Comparison of ENCODE assay signal across 11 cellular contexts in genomic region chr2:216205486-216205885, GRCh38.
DNase-seq lines count a peak whose midpoint lies in the region; ATAC-seq lines count a peak whose summit lies in the region.
"Had no signal": no experiment of that assay in that cellular context is flagged by ENCODE, and none has a peak within 500 bp of the region (broad histone marks: within the 10 kb centered on the region; RNA-seq: fewer than 3 reads in every experiment).

No MANE protein-coding gene starts in this region.

- H3K4me3 Mint-ChIP-seq in stimulated activated naive CD8-positive, alpha-beta T cell treated with anti-CD3 and anti-CD28 coated beads, Interleukin-15, amount 100 ng/mL, for 72 hours = peak overlapping the region in 1 of 2 donors; percentile 42
- H3K4me3 Mint-ChIP-seq: endodermal cell had no signal

- peak overlapping the region; percentile 64 to 91 for H3K27ac Mint-ChIP-seq in stimulated activated naive CD8-positive, alpha-beta T cell treated with anti-CD3 and anti-CD28 coated beads, Interleukin-15, amount 100 ng/mL, for 72 hours
- H3K27ac Mint-ChIP-seq: endodermal cell had no signal

- 92% methylated on average over 1 of the region's 1 CpG for WGBS in right cardiac atrium

- H3K4me1 ChIP-seq in right cardiac atrium (ENCODE audit: control insufficient read depth, insufficient read depth, low read length) = peaks cover 4% of the 10 kb centered on the region

- H3K9me3 Mint-ChIP-seq in stimulated activated naive CD8-positive, alpha-beta T cell treated with anti-CD3 and anti-CD28 coated beads, Interleukin-15, amount 100 ng/mL, for 72 hours = no peaks in the 10 kb centered on the region
- H3K9me3 Mint-ChIP-seq: endodermal cell had no signal

- no peaks in the 10 kb centered on the region for H3K27me3 Mint-ChIP-seq in stimulated activated naive CD8-positive, alpha-beta T cell treated with anti-CD3 and anti-CD28 coated beads, Interleukin-15, amount 100 ng/mL, for 72 hours

- H3K27ac ChIP-seq in right cardiac atrium (ENCODE audit: low read length) (no peak overlapping the region), caudate nucleus (ENCODE audit: low read depth, low read length) (no peak overlapping the region)

- no peaks in the 10 kb centered on the region for H3K27me3 ChIP-seq in right cardiac atrium (ENCODE audit: control insufficient read depth, insufficient read depth)

- peak; percentile 38 for ATAC-seq in Right ventricle myocardium superior (ENCODE audit: poor library complexity)
- no peak for ATAC-seq in right cardiac atrium
- ATAC-seq in HG02678 (IDR thresholded peaks at IDR 0.05; ENCODE audit: unreplicated experiment) = peak; percentile 21
- no peak for ATAC-seq in stimulated activated naive CD8-positive, alpha-beta T cell treated with anti-CD3 and anti-CD28 coated beads, Interleukin-15, amount 100 ng/mL, for 72 hours
- ATAC-seq in GM19467 (IDR thresholded peaks at IDR 0.05; ENCODE audit: unreplicated experiment) = no peak
- ATAC-seq: left colon had no signal

- H3K4me1 Mint-ChIP-seq in stimulated activated naive CD8-positive, alpha-beta T cell treated with anti-CD3 and anti-CD28 coated beads, Interleukin-15, amount 100 ng/mL, for 72 hours = peaks cover 86% of the 10 kb centered on the region
- H3K4me1 Mint-ChIP-seq: endodermal cell had no signal

- no peak overlapping the region for H3K4me3 ChIP-seq in right cardiac atrium (ENCODE audit: low read length)

- DNase-seq in Right ventricle myocardium superior (no peak), right cardiac atrium (no peak), SIG-M5 (lab: John Stamatoyannopoulos, UW) (peak; percentile 29), caudate nucleus (lab: John Stamatoyannopoulos, UW) (no peak), anterior cingulate cortex (lab: John Stamatoyannopoulos, UW) (no peak)
- DNase-seq in stimulated activated naive CD8-positive, alpha-beta T cell treated with anti-CD3 and anti-CD28 coated beads, Interleukin-15, amount 100 ng/mL, for 72 hours = no peak
- DNase-seq: endodermal cell, left colon, NCI-H2171 had no signal

- intact Hi-C loops in Right ventricle myocardium superior (cut with DNase I) (no loop called here), right cardiac atrium (cut with DNase I) (no loop called here)

- H3K9me3 ChIP-seq in right cardiac atrium (ENCODE audit: control insufficient read depth, low read length) = no peaks in the 10 kb centered on the region

Comparison
In these comparisons a context has a peak if more than half of its experiments do, and no peak if none do; other contexts are left out.
1. ATAC-seq: peak in Right ventricle myocardium superior (single experiment) and HG02678 (single experiment); none in right cardiac atrium (0 of 2), stimulated activated naive CD8-positive, alpha-beta T cell treated with anti-CD3 and anti-CD28 coated beads, Interleukin-15, amount 100 ng/mL, for 72 hours (single experiment) and GM19467 (single experiment).